26 cellular contexts compared by ENCODE assay signal in the genomic region with DNA sequence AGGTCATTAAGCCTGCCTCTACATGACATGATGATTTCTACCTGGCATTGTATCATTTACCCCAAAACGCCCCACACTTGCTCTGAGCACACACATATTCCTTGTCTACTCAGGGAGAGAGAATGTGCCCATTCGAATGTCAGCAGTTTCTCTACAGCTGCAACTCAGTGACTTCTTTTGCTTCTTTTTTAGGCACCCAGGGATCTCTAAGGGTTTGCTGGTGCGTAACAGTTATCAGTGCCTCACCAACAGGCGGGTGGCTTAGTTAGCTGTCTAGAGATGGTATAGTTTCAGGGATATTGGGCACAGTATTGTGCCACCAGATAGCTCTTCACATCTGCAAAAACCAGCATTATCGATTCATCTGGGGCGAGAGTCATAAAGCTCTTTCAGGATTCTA.
"Had no signal": no experiment of that assay in that cellular context is flagged by ENCODE, and none has a peak within 500 bp of the region (broad histone marks: within the 10 kb centered on the region; RNA-seq: fewer than 3 reads in every experiment).

No MANE protein-coding gene starts in this region.

- H3K9me3 ChIP-seq: stomach, suprapubic skin, testis, thoracic aorta, thyroid gland, tibial artery, tibial nerve, transverse colon, upper lobe of left lung, upper lobe of right lung, uterus, vagina had no signal

- H3K36me3 ChIP-seq: stomach, suprapubic skin, thoracic aorta, thyroid gland, transverse colon, upper lobe of left lung, upper lobe of right lung, uterus, vagina had no signal

- H3K4me1 ChIP-seq: stomach, suprapubic skin, testis, thyroid gland, tibial artery, tibial nerve, transverse colon, upper lobe of right lung, uterus, vagina had no signal

- ATAC-seq: stimulated activated effector memory CD8-positive, alpha-beta T cell treated with anti-CD3 and anti-CD28 coated beads, Interleukin-12 subunit alpha, Interleukin-12 subunit beta, amount 100 ng/mL, for 72 hours; stimulated activated memory B cell treated with anti-CD40 and anti-IgM and Interleukin-4, amounts not matched to agents 10 μg/mL and 1 μg/mL and 100 μg/mL, for 72 hours; stimulated activated naive B cell treated with anti-CD40 and anti-IgM and Interleukin-4, amounts not matched to agents 10 μg/mL and 1 μg/mL and 100 μg/mL, for 72 hours; stimulated activated naive CD8-positive, alpha-beta T cell treated with anti-CD3 and anti-CD28 coated beads, Interleukin-15, amount 100 ng/mL, for 72 hours; stimulated activated naive CD8-positive, alpha-beta T cell treated with anti-CD3 and anti-CD28 coated beads, Interleukin-15, Interleukin-2, amounts not matched to agents 100 U/mL and 50 U/mL, for 24 hours; upper lobe of right lung had no signal

- H3K27me3 ChIP-seq: stomach, suprapubic skin, testis, thyroid gland, tibial artery, tibial nerve, transverse colon, upper lobe of left lung, upper lobe of right lung, uterus, vagina had no signal

- H3K4me3 ChIP-seq: stomach, suprapubic skin, testis, thoracic aorta, thyroid gland, tibial artery, tibial nerve, transverse colon, upper lobe of left lung, upper lobe of right lung, uterus, vagina had no signal

- H3K27ac ChIP-seq: stomach, suprapubic skin, testis, thoracic aorta, thyroid gland, tibial artery, tibial nerve, transverse colon, upper lobe of left lung, upper lobe of right lung, uterus, vagina had no signal

- DNase-seq: stimulated activated CD4-positive, alpha-beta T cell treated with anti-CD3 and anti-CD28 coated beads, Interleukin-2, amount 100 ng/mL, for 48 hours; stimulated activated CD4-positive, alpha-beta T cell treated with anti-CD3 and anti-CD28 coated beads, Interleukin-4, amount 100 ng/mL, for 1 hour; stimulated activated CD4-positive, alpha-beta T cell treated with anti-CD3 and anti-CD28 coated beads, Interleukin-4, amount 100 ng/mL, for 24 hours; stimulated activated CD4-positive, alpha-beta T cell treated with anti-CD3 and anti-CD28 coated beads, Interleukin-4, amount 100 ng/mL, for 4 hours; stimulated activated CD8-positive, alpha-beta memory T cell treated with anti-CD3 and anti-CD28 coated beads, Interleukin-4, amount 100 ng/mL, for 48 hours; stimulated activated naive B cell treated with anti-CD40 and anti-IgM and Interleukin-4, amounts not matched to agents 10 μg/mL and 1 μg/mL and 100 μg/mL, for 72 hours; stimulated activated naive CD4-positive, alpha-beta T cell; stimulated activated naive CD4-positive, alpha-beta T cell treated with Interleukin-2 at 50 U/mL for 16 hours; stimulated activated naive CD8-positive, alpha-beta T cell treated with anti-CD3 and anti-CD28 coated beads, Interleukin-15, amount 100 ng/mL, for 72 hours; stimulated activated naive CD8-positive, alpha-beta T cell treated with anti-CD3 and anti-CD28 coated beads, Interleukin-15, Interleukin-2, amounts not matched to agents 100 U/mL and 50 U/mL, for 24 hours; stomach; substantia nigra; testis; thyroid gland; tibial artery; transverse colon; trophoblast cell; upper lobe of left lung; upper lobe of right lung; uterus had no signal
